1 cellular context compared by ENCODE assay signal in the genomic region with DNA sequence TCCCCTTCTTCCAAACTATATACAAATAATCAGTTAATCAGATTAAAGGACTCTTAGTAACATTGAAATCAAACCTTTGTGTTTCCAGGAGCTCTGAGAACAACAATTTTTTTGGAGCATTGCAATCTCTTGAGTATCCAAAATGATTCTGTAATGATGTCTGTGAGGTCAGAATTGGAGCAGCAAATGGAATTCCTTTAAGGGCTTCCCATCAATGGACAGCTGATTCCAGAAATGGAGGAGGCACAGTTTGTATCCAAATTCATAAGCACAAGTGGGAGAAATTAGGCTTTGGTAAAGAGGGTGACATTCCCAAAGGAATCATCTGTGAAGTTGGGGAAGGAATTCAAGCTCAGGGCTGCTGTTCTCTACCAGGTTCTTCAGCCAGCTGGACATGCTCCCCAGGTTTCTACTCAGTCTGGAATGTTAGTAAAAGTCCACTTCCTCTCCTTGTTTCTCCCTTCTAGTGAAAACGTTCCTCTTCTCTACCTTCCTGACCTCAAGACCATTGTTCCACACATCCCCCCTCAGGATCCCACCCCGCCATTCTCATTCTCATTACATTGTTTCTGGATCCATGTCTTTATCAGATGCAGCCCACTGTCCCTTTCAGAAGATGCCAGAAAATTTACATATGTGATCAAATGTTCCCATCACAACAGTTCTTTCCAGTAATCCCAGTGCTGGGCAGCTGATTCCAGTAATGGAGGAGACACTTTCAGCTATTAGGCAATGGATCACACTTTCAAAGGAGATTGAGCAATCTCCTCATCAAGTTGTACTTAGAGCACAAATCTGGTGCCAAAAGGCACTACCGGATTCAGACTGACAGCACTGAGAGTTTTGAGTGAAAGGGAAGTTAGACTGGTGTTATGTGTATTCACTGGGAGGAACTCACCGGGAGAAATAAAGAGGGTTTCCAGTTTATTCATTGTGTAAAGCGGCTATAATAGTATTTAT.
TF ChIP-seq lines count a peak whose summit lies in the region.

No MANE protein-coding gene starts in this region.

TF ChIP-seq in liver, 16 proteins besides CTCF, POLR2A, EP300 and RAD21 (continued from another document):
- TF ChIP-seq, protein P1, sequence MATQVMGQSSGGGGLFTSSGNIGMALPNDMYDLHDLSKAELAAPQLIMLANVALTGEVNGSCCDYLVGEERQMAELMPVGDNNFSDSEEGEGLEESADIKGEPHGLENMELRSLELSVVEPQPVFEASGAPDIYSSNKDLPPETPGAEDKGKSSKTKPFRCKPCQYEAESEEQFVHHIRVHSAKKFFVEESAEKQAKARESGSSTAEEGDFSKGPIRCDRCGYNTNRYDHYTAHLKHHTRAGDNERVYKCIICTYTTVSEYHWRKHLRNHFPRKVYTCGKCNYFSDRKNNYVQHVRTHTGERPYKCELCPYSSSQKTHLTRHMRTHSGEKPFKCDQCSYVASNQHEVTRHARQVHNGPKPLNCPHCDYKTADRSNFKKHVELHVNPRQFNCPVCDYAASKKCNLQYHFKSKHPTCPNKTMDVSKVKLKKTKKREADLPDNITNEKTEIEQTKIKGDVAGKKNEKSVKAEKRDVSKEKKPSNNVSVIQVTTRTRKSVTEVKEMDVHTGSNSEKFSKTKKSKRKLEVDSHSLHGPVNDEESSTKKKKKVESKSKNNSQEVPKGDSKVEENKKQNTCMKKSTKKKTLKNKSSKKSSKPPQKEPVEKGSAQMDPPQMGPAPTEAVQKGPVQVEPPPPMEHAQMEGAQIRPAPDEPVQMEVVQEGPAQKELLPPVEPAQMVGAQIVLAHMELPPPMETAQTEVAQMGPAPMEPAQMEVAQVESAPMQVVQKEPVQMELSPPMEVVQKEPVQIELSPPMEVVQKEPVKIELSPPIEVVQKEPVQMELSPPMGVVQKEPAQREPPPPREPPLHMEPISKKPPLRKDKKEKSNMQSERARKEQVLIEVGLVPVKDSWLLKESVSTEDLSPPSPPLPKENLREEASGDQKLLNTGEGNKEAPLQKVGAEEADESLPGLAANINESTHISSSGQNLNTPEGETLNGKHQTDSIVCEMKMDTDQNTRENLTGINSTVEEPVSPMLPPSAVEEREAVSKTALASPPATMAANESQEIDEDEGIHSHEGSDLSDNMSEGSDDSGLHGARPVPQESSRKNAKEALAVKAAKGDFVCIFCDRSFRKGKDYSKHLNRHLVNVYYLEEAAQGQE (IDR thresholded peaks at IDR 0.05), result peak; percentile 68
- no peak for TF ChIP-seq TAF1 (conservative IDR thresholded peaks at IDR 0.05)
